In the genomic region with DNA sequence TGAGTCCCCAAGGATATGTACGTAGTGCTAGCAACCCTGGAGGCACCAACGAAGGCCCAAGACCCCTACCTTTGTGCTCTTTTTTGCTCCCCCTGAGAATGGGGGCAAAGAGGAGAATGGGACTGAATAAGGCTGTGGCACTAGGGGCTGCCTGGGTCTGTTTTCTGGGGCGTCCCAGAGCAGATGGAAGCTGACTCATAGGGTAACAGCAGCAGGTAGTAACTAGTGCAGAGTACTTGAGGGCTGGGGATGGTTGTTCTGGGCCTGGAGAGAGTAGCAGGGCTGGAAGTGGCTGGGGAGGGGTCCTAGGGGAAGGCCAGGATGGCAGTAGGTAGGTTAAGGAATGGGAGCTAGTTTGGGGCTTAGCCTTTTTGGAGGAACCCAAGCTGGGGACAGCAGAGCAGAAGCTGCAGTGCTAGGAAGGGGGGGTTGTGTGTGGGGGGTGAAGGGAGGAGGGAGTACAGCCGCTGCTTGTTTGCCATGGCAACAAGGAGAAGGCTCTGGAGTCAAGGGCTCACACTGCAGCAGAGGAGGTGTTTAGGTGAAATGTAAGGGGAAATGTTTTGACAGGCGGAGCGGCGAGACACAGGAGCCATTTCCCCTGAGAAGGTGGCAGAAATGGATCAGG, we compare ENCODE assay signal across 1 cellular context.
TF ChIP-seq lines count a peak whose summit lies in the region.

No MANE protein-coding gene starts in this region.

TF ChIP-seq in HepG2, 621 proteins besides CTCF, POLR2A, EP300 and RAD21:
- TF ChIP-seq HOXA5 (CRISPR knock-in tag; IDR thresholded peaks at IDR 0.05) (no peak), ELF4 (CRISPR knock-in tag; IDR thresholded peaks at IDR 0.05; ENCODE audit: borderline replicate concordance) (no peak), YEATS4 (CRISPR knock-in tag; IDR thresholded peaks at IDR 0.05; ENCODE audit: borderline replicate concordance) (no peak), IKZF1 (IDR thresholded peaks at IDR 0.05) (no peak), SUZ12 (IDR thresholded peaks at IDR 0.05; ENCODE audit: low read depth, low read length) (no peak), ZNF605 (CRISPR knock-in tag; IDR thresholded peaks at IDR 0.05) (no peak), CREB1 (IDR thresholded peaks at IDR 0.05) (no peak), CREB1 (CRISPR knock-in tag; IDR thresholded peaks at IDR 0.05) (no peak), TBL1XR1 (IDR thresholded peaks at IDR 0.05; ENCODE audit: borderline replicate concordance, low read length, partially characterized antibody) (no peak), FOXJ3 (CRISPR knock-in tag; IDR thresholded peaks at IDR 0.05; ENCODE audit: borderline replicate concordance) (no peak), ZNF33B (CRISPR knock-in tag; IDR thresholded peaks at IDR 0.05) (no peak), HNRNPK (IDR thresholded peaks at IDR 0.05; ENCODE audit: low read depth, low read length, poor library complexity, severe bottlenecking) (no peak), ZNF160 (CRISPR knock-in tag; IDR thresholded peaks at IDR 0.05) (no peak)
- TF ChIP-seq, protein P1, sequence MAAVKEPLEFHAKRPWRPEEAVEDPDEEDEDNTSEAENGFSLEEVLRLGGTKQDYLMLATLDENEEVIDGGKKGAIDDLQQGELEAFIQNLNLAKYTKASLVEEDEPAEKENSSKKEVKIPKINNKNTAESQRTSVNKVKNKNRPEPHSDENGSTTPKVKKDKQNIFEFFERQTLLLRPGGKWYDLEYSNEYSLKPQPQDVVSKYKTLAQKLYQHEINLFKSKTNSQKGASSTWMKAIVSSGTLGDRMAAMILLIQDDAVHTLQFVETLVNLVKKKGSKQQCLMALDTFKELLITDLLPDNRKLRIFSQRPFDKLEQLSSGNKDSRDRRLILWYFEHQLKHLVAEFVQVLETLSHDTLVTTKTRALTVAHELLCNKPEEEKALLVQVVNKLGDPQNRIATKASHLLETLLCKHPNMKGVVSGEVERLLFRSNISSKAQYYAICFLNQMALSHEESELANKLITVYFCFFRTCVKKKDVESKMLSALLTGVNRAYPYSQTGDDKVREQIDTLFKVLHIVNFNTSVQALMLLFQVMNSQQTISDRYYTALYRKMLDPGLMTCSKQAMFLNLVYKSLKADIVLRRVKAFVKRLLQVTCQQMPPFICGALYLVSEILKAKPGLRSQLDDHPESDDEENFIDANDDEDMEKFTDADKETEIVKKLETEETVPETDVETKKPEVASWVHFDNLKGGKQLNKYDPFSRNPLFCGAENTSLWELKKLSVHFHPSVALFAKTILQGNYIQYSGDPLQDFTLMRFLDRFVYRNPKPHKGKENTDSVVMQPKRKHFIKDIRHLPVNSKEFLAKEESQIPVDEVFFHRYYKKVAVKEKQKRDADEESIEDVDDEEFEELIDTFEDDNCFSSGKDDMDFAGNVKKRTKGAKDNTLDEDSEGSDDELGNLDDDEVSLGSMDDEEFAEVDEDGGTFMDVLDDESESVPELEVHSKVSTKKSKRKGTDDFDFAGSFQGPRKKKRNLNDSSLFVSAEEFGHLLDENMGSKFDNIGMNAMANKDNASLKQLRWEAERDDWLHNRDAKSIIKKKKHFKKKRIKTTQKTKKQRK (IDR thresholded peaks at IDR 0.05; ENCODE audit: low read length), result no peak
- TF ChIP-seq, protein P2, sequence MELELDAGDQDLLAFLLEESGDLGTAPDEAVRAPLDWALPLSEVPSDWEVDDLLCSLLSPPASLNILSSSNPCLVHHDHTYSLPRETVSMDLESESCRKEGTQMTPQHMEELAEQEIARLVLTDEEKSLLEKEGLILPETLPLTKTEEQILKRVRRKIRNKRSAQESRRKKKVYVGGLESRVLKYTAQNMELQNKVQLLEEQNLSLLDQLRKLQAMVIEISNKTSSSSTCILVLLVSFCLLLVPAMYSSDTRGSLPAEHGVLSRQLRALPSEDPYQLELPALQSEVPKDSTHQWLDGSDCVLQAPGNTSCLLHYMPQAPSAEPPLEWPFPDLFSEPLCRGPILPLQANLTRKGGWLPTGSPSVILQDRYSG (CRISPR knock-in tag; IDR thresholded peaks at IDR 0.05), result no peak
- TF ChIP-seq, protein P3, sequence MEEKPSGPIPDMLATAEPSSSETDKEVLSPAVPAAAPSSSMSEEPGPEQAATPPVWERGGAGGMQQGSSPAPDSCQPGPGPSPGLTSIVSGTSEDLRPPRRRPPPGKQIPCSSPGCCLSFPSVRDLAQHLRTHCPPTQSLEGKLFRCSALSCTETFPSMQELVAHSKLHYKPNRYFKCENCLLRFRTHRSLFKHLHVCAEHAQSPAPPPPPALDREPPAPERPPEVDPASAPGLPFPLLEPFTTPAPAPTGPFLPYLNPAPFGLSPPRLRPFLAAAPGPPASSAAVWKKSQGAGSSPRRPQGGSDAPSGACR (CRISPR knock-in tag; IDR thresholded peaks at IDR 0.05), result no peak
- TF ChIP-seq, protein P4, sequence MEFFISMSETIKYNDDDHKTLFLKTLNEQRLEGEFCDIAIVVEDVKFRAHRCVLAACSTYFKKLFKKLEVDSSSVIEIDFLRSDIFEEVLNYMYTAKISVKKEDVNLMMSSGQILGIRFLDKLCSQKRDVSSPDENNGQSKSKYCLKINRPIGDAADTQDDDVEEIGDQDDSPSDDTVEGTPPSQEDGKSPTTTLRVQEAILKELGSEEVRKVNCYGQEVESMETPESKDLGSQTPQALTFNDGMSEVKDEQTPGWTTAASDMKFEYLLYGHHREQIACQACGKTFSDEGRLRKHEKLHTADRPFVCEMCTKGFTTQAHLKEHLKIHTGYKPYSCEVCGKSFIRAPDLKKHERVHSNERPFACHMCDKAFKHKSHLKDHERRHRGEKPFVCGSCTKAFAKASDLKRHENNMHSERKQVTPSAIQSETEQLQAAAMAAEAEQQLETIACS (CRISPR knock-in tag; IDR thresholded peaks at IDR 0.05), result no peak
- TF ChIP-seq, protein P5, sequence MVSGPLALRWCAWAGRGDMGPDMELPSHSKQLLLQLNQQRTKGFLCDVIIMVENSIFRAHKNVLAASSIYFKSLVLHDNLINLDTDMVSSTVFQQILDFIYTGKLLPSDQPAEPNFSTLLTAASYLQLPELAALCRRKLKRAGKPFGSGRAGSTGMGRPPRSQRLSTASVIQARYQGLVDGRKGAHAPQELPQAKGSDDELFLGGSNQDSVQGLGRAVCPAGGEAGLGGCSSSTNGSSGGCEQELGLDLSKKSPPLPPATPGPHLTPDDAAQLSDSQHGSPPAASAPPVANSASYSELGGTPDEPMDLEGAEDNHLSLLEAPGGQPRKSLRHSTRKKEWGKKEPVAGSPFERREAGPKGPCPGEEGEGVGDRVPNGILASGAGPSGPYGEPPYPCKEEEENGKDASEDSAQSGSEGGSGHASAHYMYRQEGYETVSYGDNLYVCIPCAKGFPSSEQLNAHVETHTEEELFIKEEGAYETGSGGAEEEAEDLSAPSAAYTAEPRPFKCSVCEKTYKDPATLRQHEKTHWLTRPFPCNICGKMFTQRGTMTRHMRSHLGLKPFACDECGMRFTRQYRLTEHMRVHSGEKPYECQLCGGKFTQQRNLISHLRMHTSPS (CRISPR knock-in tag; IDR thresholded peaks at IDR 0.05; ENCODE audit: low read depth), result no peak
